In genomic region chr3:26522919-26523318, GRCh38 we compare ENCODE assay signal across 1 cellular context.
TF ChIP-seq lines count a peak whose summit lies in the region.

No MANE protein-coding gene starts in this region.

TF ChIP-seq in WTC11, 78 proteins besides CTCF, POLR2A, EP300 and RAD21 (continued from another document):
- TF ChIP-seq ZNF281 (CRISPR knock-in tag; IDR thresholded peaks at IDR 0.05) (no peak), GRHL2 (CRISPR knock-in tag; IDR thresholded peaks at IDR 0.05; ENCODE audit: insufficient replicate concordance, severe bottlenecking) (no peak), ATF6 (CRISPR knock-in tag; IDR thresholded peaks at IDR 0.05) (no peak), MAX (CRISPR knock-in tag; IDR thresholded peaks at IDR 0.05) (no peak), ZNF671 (CRISPR knock-in tag; IDR thresholded peaks at IDR 0.05) (no peak), EMX1 (CRISPR knock-in tag; IDR thresholded peaks at IDR 0.05) (no peak)
